ENCODE assay signal across 1 cellular context in the genomic region with DNA sequence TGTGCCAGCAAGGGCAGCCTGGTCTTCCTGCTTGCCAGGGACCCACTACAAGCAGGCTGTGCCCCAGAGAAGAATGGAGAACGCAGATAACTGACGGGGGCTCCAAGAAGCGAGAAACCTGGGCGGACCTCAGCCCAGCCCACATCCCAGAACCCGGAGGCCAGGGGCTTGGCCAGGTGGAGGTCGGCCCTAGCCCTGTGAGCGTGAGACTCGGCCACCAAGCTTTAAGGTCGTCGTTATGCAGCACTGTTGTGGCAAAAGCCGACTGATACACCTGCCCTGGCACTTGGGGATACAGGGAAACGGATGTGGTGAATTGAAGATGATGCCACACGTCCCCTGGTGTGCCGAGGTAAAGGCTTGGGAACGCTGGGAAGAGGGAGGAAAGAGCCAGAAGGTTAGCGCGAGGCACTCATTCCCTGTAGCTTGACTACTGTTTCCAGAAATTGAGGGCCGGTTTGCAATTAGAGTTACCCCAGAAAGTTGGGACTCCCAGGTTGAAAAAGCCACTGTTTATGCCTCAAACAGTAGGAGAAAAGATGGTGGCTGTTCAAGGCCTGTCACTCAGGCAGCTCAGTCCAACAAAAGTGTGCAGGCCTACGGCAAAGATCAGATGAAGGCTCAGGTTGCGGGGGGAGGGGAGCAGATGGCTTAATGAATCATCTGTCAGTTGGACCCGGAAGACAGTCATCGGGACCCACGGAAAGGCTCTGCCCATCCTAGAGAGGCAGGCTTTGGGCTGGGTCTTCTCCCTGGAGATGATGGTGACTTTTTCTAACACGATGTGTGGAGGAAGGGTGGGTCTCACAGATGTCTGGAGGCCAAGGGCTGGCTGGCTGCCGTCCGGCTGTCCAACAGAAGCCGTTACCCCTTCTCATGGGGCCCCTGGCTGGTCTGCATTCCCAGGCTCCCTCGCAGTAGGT.
TF ChIP-seq lines count a peak whose summit lies in the region.

No MANE protein-coding gene starts in this region.

TF ChIP-seq in SK-N-SH treated with all-trans-retinoic acid at 6 μM for 48 hours, 23 proteins besides CTCF, POLR2A, EP300 and RAD21 (continued from another document):
- TF ChIP-seq TSHZ2 (CRISPR knock-in tag; IDR thresholded peaks at IDR 0.05) (no peak), TCF4 (CRISPR knock-in tag; IDR thresholded peaks at IDR 0.05; ENCODE audit: borderline replicate concordance) (no peak), CSRNP3 (CRISPR knock-in tag; IDR thresholded peaks at IDR 0.05) (no peak), PATZ1 (CRISPR knock-in tag; IDR thresholded peaks at IDR 0.05; ENCODE audit: borderline replicate concordance) (no peak)
